26 cellular contexts compared by ENCODE assay signal in the genomic region with DNA sequence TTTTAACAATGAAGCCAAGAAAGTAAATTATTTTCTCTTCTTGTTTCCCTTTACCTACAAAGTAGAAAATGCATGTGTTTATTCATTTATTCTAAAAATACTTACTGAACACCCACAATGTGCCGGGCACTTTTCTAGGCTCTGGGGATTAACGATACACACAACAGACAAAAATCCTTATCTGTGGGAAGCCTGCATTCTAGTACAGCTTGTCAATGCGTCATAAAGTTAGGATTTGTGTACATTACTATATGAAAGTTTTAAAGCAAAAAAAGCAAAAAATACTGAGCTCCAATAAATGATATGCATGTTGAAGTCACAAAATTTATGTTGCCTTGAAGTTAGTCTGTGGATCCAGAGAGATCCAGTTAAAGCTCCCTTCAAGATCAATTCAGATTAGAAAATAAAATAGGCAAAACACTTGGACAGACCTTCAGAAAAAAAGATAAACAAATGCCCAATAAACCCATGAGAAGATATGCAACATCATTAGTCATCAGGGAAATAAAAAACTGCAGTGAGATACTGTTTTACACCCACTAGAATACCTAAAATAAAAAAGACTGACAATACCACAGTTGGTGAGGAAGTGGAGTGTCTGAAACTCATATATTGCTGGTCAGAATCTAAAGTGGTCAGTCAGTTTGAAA. TPM values are rescaled to one million over a fixed set of nuclear protein-coding genes. Genes with fewer than 3 reads are reported as not detected.
DNase-seq lines count a peak whose midpoint lies in the region; ATAC-seq, FAIRE-seq and TF ChIP-seq lines count a peak whose summit lies in the region.
"Had no signal": no experiment of that assay in that cellular context is flagged by ENCODE, and none has a peak within 500 bp of the region (broad histone marks: within the 10 kb centered on the region; RNA-seq: fewer than 3 reads in every experiment).

No MANE protein-coding gene starts in this region.

- no peaks in the 10 kb centered on the region for H3K4me1 ChIP-seq in K562 (replicated peaks in 1 of 2; ENCODE audit: control insufficient read depth in 2 of 2, insufficient read depth in 2 of 2, low read length in 2 of 2)
- H3K4me1 ChIP-seq in psoas muscle, result peaks cover 41% of the 10 kb centered on the region

- H4K20me1 ChIP-seq in K562 (replicated peaks; ENCODE audit: control insufficient read depth, insufficient read depth, low read length), result no peaks in the 10 kb centered on the region

- H3K9me3 Mint-ChIP-seq in T-helper 2 cell treated with Interferon-gamma antibody and Interleukin-4, amounts not matched to agents 5 μg/mL and 100 μg/mL, for 36 hours, result no peaks in the 10 kb centered on the region
- H3K9me3 Mint-ChIP-seq in activated CD4-positive, alpha-beta memory T cell treated with anti-CD3 and anti-CD28 coated beads for 36 hours, result no peaks in the 10 kb centered on the region
- H3K9me3 Mint-ChIP-seq: CD4-positive, CD25-positive, alpha-beta regulatory T cell; nephron progenitor cell; stimulated activated naive B cell treated with anti-CD40 and anti-IgM and Interleukin-4, amounts not matched to agents 10 μg/mL and 1 μg/mL and 100 μg/mL, for 72 hours; T-cell; WTC11 had no signal

- H3K9me1 ChIP-seq in K562 (ENCODE audit: control insufficient read depth, insufficient read depth, low read length), result no peaks in the 10 kb centered on the region

- H3K4me2 ChIP-seq in K562 (ENCODE audit: insufficient read depth, low read length), result no peak overlapping the region
- H3K4me2 ChIP-seq: A549 had no signal

- H3K27me3 ChIP-seq in K562 (ENCODE audit: control insufficient read depth in 2 of 2, insufficient read depth in 2 of 2, low read length in 2 of 2) (no peaks in the 10 kb centered on the region), psoas muscle (ENCODE audit: insufficient read depth in 3 of 3, low read length in 2 of 3) (no peaks in the 10 kb centered on the region)
- H3K27me3 ChIP-seq: colonic mucosa, MG63, thyroid gland had no signal

- TF ChIP-seq POLR2A in K562 (conservative IDR thresholded peaks at IDR 0.05), result no peak

- H3K4me3 Mint-ChIP-seq in T-helper 2 cell treated with Interferon-gamma antibody and Interleukin-4, amounts not matched to agents 5 μg/mL and 100 μg/mL, for 36 hours, result no peak overlapping the region
- no peak overlapping the region for H3K4me3 Mint-ChIP-seq in activated CD4-positive, alpha-beta memory T cell treated with anti-CD3 and anti-CD28 coated beads for 36 hours
- H3K4me3 Mint-ChIP-seq: CD4-positive, CD25-positive, alpha-beta regulatory T cell; nephron progenitor cell; stimulated activated naive B cell treated with anti-CD40 and anti-IgM and Interleukin-4, amounts not matched to agents 10 μg/mL and 1 μg/mL and 100 μg/mL, for 72 hours; T-cell; WTC11 had no signal

- H3K4me1 Mint-ChIP-seq in T-helper 2 cell treated with Interferon-gamma antibody and Interleukin-4, amounts not matched to agents 5 μg/mL and 100 μg/mL, for 36 hours (ENCODE audit: low read depth), result peaks cover 39% of the 10 kb centered on the region
- peaks cover 35% of the 10 kb centered on the region for H3K4me1 Mint-ChIP-seq in activated CD4-positive, alpha-beta memory T cell treated with anti-CD3 and anti-CD28 coated beads for 36 hours (ENCODE audit: low read depth)
- H3K4me1 Mint-ChIP-seq: WTC11 had no signal

- H3K9me3 ChIP-seq in K562 (replicated peaks; ENCODE audit: control insufficient read depth, insufficient read depth, low read depth, low read length), result no peaks in the 10 kb centered on the region
- no peaks in the 10 kb centered on the region for H3K9me3 ChIP-seq in psoas muscle
- H3K9me3 ChIP-seq: A549, colonic mucosa, HAP-1, MG63, thyroid gland had no signal

- peaks cover 4% of the 10 kb centered on the region; the same call in 1 of the 3 replicates for H3K79me2 ChIP-seq in K562 (ENCODE audit: control insufficient read depth, insufficient read depth, low read length)

- no peak for TF ChIP-seq CTCF in K562 (IDR thresholded peaks at IDR 0.05 in 2 of 3, conservative IDR thresholded peaks at IDR 0.05 in 1 of 3; ENCODE audit: insufficient read depth in 2 of 3, low read depth in 1 of 3, low read length in 3 of 3)
- TF ChIP-seq CTCF in psoas muscle (IDR thresholded peaks at IDR 0.05), result no peak

- CTCF ChIA-PET in K562 (lab: Yijun Ruan, JAX; ENCODE audit: low intra/inter-chr PET ratio), result no interaction called here
- CTCF ChIA-PET in activated CD4-positive, alpha-beta memory T cell treated with anti-CD3 and anti-CD28 coated beads for 36 hours (lab: Charles Lee), result interaction anchor here (1.3 kb wide), 1 partner anchor 24 kb away, joined by 6 read pairs; no protein-coding TSS in a partner anchor

- no TSS peak for BruUV-seq in K562 (replicated peaks; lab: Mats Ljungman, UMichigan)

- H2AFZ ChIP-seq in K562 (ENCODE audit: low read depth, low read length), result no peak overlapping the region

- H3K9ac ChIP-seq in K562 (ENCODE audit: insufficient read depth in 1 of 2, low read depth in 2 of 2, low read length in 2 of 2), result no peak overlapping the region

- DNase-seq in T-helper 2 cell treated with Interferon-gamma antibody and Interleukin-4, amounts not matched to agents 5 μg/mL and 100 μg/mL, for 36 hours (ENCODE audit: low spot score), result no peak
- DNase-seq in T-helper 2 cell, result no peak
- peak; percentile 59 for DNase-seq in LHCN-M2 (ENCODE audit: low read depth)
- DNase-seq in K562 (ENCODE audit: extremely low read depth in 1 of 4, low spot score in 3 of 4), result no peak
- no peak for DNase-seq in psoas muscle
- no peak for DNase-seq in NCI-H526 (lab: John Stamatoyannopoulos, UW)
- no peak for DNase-seq in activated CD4-positive, alpha-beta memory T cell treated with anti-CD3 and anti-CD28 coated beads for 36 hours
- DNase-seq: activated naive CD4-positive, alpha-beta T cell; CD4-positive, CD25-positive, alpha-beta regulatory T cell; colonic mucosa; islet precursor cell; MG63; NCI-H1694; NCI-H2227 treated with DMSO at 0.1 percent for 48 hours; nephron progenitor cell; stimulated activated CD4-positive, alpha-beta T cell treated with anti-CD3 and anti-CD28 coated beads, Interleukin-12 subunit alpha, Interleukin-12 subunit beta, amount 100 ng/mL, for 4 hours; stimulated activated naive B cell treated with anti-CD40 and anti-IgM and Interleukin-4, amounts not matched to agents 10 μg/mL and 1 μg/mL and 100 μg/mL, for 72 hours; T-cell; thyroid gland had no signal

- intact Hi-C loops in K562 (cut with micrococcal nuclease) (no loop called here), psoas muscle (cut with DNase I) (no loop called here)
- intact Hi-C loops in activated CD4-positive, alpha-beta memory T cell treated with anti-CD3 and anti-CD28 coated beads for 36 hours (cut with micrococcal nuclease), result no loop called here

- H3K27ac ChIP-seq in K562 (ENCODE audit: extremely low read depth, low read depth, low read length) (peak overlapping the region; percentile 12; the same call in 1 of the 3 replicates), psoas muscle (peak overlapping the region; percentile 81)
- H3K27ac ChIP-seq: A549, colonic mucosa, RWPE1, thyroid gland had no signal

- ATAC-seq in K562, result no peak
- no peak for ATAC-seq in psoas muscle
- ATAC-seq in GM18519 (IDR thresholded peaks at IDR 0.05; ENCODE audit: low FRiP score, unreplicated experiment), result no peak
- ATAC-seq: A549; stimulated activated naive B cell treated with anti-CD40 and anti-IgM and Interleukin-4, amounts not matched to agents 10 μg/mL and 1 μg/mL and 100 μg/mL, for 72 hours; T-cell; WTC11 had no signal

- no peak for FAIRE-seq in K562 (lab: Jason Lieb, UNC)
- FAIRE-seq: A549, HTR-8/SVneo had no signal

- POLR2A ChIA-PET in K562 (lab: Yijun Ruan, JAX), result interaction anchor here (0.6 kb wide), 1 partner anchor 32 kb away, joined by 3 read pairs; no protein-coding TSS in a partner anchor
- POLR2A ChIA-PET in activated CD4-positive, alpha-beta memory T cell treated with anti-CD3 and anti-CD28 coated beads for 36 hours (lab: Charles Lee), result no interaction called here

- H3K4me3 ChIP-seq in K562 (no peak overlapping the region), psoas muscle (no peak overlapping the region)
- H3K4me3 ChIP-seq: A549, colonic mucosa, HAP-1, MG63, thyroid gland had no signal

- in situ Hi-C loops in K562 (cut with MboI), result no loop called here

- H3K36me3 Mint-ChIP-seq in T-helper 2 cell treated with Interferon-gamma antibody and Interleukin-4, amounts not matched to agents 5 μg/mL and 100 μg/mL, for 36 hours (ENCODE audit: low read depth), result peaks cover 73% of the 10 kb centered on the region
- H3K36me3 Mint-ChIP-seq in activated CD4-positive, alpha-beta memory T cell treated with anti-CD3 and anti-CD28 coated beads for 36 hours, result peaks cover 30% of the 10 kb centered on the region

- H3K27ac Mint-ChIP-seq in T-helper 2 cell treated with Interferon-gamma antibody and Interleukin-4, amounts not matched to agents 5 μg/mL and 100 μg/mL, for 36 hours, result peak overlapping the region; percentile 8
- no peak overlapping the region for H3K27ac Mint-ChIP-seq in activated CD4-positive, alpha-beta memory T cell treated with anti-CD3 and anti-CD28 coated beads for 36 hours
- H3K27ac Mint-ChIP-seq: nephron progenitor cell; stimulated activated naive B cell treated with anti-CD40 and anti-IgM and Interleukin-4, amounts not matched to agents 10 μg/mL and 1 μg/mL and 100 μg/mL, for 72 hours; T-cell; WTC11 had no signal

- H3K27me3 Mint-ChIP-seq in T-helper 2 cell treated with Interferon-gamma antibody and Interleukin-4, amounts not matched to agents 5 μg/mL and 100 μg/mL, for 36 hours (ENCODE audit: low read depth), result no peaks in the 10 kb centered on the region
- no peaks in the 10 kb centered on the region for H3K27me3 Mint-ChIP-seq in activated CD4-positive, alpha-beta memory T cell treated with anti-CD3 and anti-CD28 coated beads for 36 hours
- H3K27me3 Mint-ChIP-seq: CD4-positive, CD25-positive, alpha-beta regulatory T cell; stimulated activated naive B cell treated with anti-CD40 and anti-IgM and Interleukin-4, amounts not matched to agents 10 μg/mL and 1 μg/mL and 100 μg/mL, for 72 hours; T-cell had no signal

- H3K36me3 ChIP-seq in K562 (ENCODE audit: control insufficient read depth, insufficient read depth, low read length), result peaks cover 88% of the 10 kb centered on the region
- peaks cover 7 to 80% of the 10 kb centered on the region in 2 donors for H3K36me3 ChIP-seq in psoas muscle (ENCODE audit: insufficient read depth in 1 of 2, low read depth in 1 of 2)

- no peak for TF ChIP-seq RAD21 in K562 (CRISPR knock-in tag; conservative IDR thresholded peaks at IDR 0.05 in 1 of 2, IDR thresholded peaks at IDR 0.05 in 1 of 2)

- 66% methylated on average over 3 of the region's 3 CpGs for WGBS in K562 (ENCODE audit: insufficient coverage, low coverage, missing lambda C conversion rate)
- 86 to 91% (median 88%) methylated on average over 3 of the region's 3 CpGs for WGBS in psoas muscle, 3 donors

- TF ChIP-seq EP300 in K562 (IDR thresholded peaks at IDR 0.05; ENCODE audit: low read length), result no peak

RNA-seq across cellular contexts. Expression of gene KCNQ4, which starts 33.1 kb away (rescaled TPM):
- total RNA-seq in LHCN-M2 (2014; rRNA removed) (0.06 and 0.63 TPM in 2 replicates), K562 (2014; rRNA removed) (1.6 and 1.8 TPM in 2 replicates), K562 (2014; rRNA removed; fragmentation: Illumina TruSeq; extraction: Trizol) (0.64 and 0.76 TPM in 2 replicates), K562 (2015; rRNA removed; fragmentation: Illumina TruSeq; extraction: Trizol) (0.72 and 0.79 TPM in 2 replicates), K562 (2021) (3.8 and 4.1 TPM in 2 replicates), psoas muscle (1 to 10 TPM; 4.6 to 9.1 (median 6.3) TPM)
- polyA plus RNA-seq in LHCN-M2 (2012), result 0.10 TPM
- total RNA-seq in K562 (2011; cell fraction: chromatin; rRNA removed; ENCODE audit: low replicate concordance), result 4.1 and 12.8 TPM in 2 replicates
- total RNA-seq in K562 (2011; cell fraction: nucleolus; rRNA removed), result 7.4 and 7.5 TPM in 2 replicates
- total RNA-seq in K562 (2011; cell fraction: nucleoplasm; rRNA removed), result 4.4 and 4.6 TPM in 2 replicates
- polyA plus RNA-seq in K562 (2011; rRNA removed) (0.79 and 1.7 TPM in 2 replicates), K562 (2014; fragmentation: Illumina TruSeq; extraction: Trizol) (3.5 and 3.8 TPM in 2 replicates), K562 (2014; fragmentation: Nextera tagmentation; extraction: Ambion mirVana) (under 1 TPM; 0.07 to 0.27 TPM), K562 (2014; rRNA removed) (3.4 and 3.7 TPM in 2 replicates), psoas muscle (1 to 10 TPM; 1.9 to 2.7 (median 2.1) TPM)
- polyA plus RNA-seq in K562 (2011; cell fraction: cytosol; rRNA removed), result 1.1 and 1.3 TPM in 2 replicates
- 6.3 and 9.8 TPM in 2 replicates for polyA plus RNA-seq in K562 (2011; cell fraction: nucleus; rRNA removed)
- 2.5 and 4.6 TPM in 2 replicates for polyA plus RNA-seq in K562 (2012)
- polyA minus RNA-seq in K562 (2011; rRNA and poly(A)+ RNA removed), result 0.42 and 0.49 TPM in 2 replicates
- polyA minus RNA-seq in K562 (2011; cell fraction: cytosol; rRNA and poly(A)+ RNA removed), result 1.0 TPM in 2 replicates
- 3.6 and 3.7 TPM in 2 replicates for polyA minus RNA-seq in K562 (2011; cell fraction: nucleus; rRNA and poly(A)+ RNA removed)
- total RNA-seq in activated CD4-positive, alpha-beta memory T cell treated with anti-CD3 and anti-CD28 coated beads for 36 hours, result under 1 TPM; 0.45 to 0.53 TPM
- total RNA-seq: pulmonary artery endothelial cell had no signal

RNA-seq across cellular contexts. Expression of gene NFYC, which starts 58.9 kb away (rescaled TPM):
- total RNA-seq in LHCN-M2 (2014; rRNA removed) (31.3 and 33.1 TPM in 2 replicates), K562 (2014; rRNA removed) (41.1 and 44.2 TPM in 2 replicates), K562 (2014; rRNA removed; fragmentation: Illumina TruSeq; extraction: Trizol) (22.7 and 26.4 TPM in 2 replicates), K562 (2015; rRNA removed; fragmentation: Illumina TruSeq; extraction: Trizol) (31.2 and 31.4 TPM in 2 replicates), K562 (2021) (53.9 and 59.8 TPM in 2 replicates), psoas muscle (10 to 100 TPM; 45.8 to 67.8 (median 61.1) TPM)
- 27.2 TPM for polyA plus RNA-seq in LHCN-M2 (2012)
- total RNA-seq in K562 (2011; cell fraction: chromatin; rRNA removed; ENCODE audit: low replicate concordance), result 51.1 and 58.3 TPM in 2 replicates
- 43.8 and 43.9 TPM in 2 replicates for total RNA-seq in K562 (2011; cell fraction: nucleolus; rRNA removed)
- 49.1 and 60.1 TPM in 2 replicates for total RNA-seq in K562 (2011; cell fraction: nucleoplasm; rRNA removed)
- polyA plus RNA-seq in K562 (2011; rRNA removed) (47.2 and 65.6 TPM in 2 replicates), K562 (2014; fragmentation: Illumina TruSeq; extraction: Trizol) (56.2 and 65.1 TPM in 2 replicates), K562 (2014; fragmentation: Nextera tagmentation; extraction: Ambion mirVana) (1 to 10 TPM; 4.8 to 7.2 TPM), K562 (2014; rRNA removed) (51.3 and 57.7 TPM in 2 replicates), psoas muscle (10 to 100 TPM; 52.0 to 69.0 (median 58.6) TPM)
- 78.9 and 120 TPM in 2 replicates for polyA plus RNA-seq in K562 (2011; cell fraction: cytosol; rRNA removed)
- polyA plus RNA-seq in K562 (2011; cell fraction: nucleus; rRNA removed), result 72.3 and 83.1 TPM in 2 replicates
- 52.9 and 79.3 TPM in 2 replicates for polyA plus RNA-seq in K562 (2012)
- 45.7 and 65.0 TPM in 2 replicates for polyA minus RNA-seq in K562 (2011; rRNA and poly(A)+ RNA removed)
- 38.9 and 49.7 TPM in 2 replicates for polyA minus RNA-seq in K562 (2011; cell fraction: cytosol; rRNA and poly(A)+ RNA removed)
- polyA minus RNA-seq in K562 (2011; cell fraction: nucleus; rRNA and poly(A)+ RNA removed), result 34.9 and 50.8 TPM in 2 replicates
- total RNA-seq in activated CD4-positive, alpha-beta memory T cell treated with anti-CD3 and anti-CD28 coated beads for 36 hours, result 10 to 100 TPM; 52.6 to 61.7 TPM
